ENCODE assay signal across 29 cellular contexts in genomic region chr5:174811438-174811837, GRCh38.
"Had no signal": no experiment of that assay in that cellular context is flagged by ENCODE, and none has a peak within 500 bp of the region (broad histone marks: within the 10 kb centered on the region; RNA-seq: fewer than 3 reads in every experiment).

No MANE protein-coding gene starts in this region.

- H3K4me3 ChIP-seq: adrenal gland, ascending aorta, body of pancreas, breast epithelium, cardiac muscle cell had no signal

- DNase-seq: activated effector memory CD4-positive, alpha-beta T cell treated with anti-CD3 and anti-CD28 coated beads, Interleukin-2, amount 50 U/mL, for 16 hours; activated effector memory CD4-positive, alpha-beta T cell treated with Interleukin-2 at 50 U/mL for 16 hours; activated gamma-delta T cell; activated gamma-delta T cell treated with Interleukin-2 at 50 U/mL for 16 hours; activated naive CD4-positive, alpha-beta T cell; activated naive CD4-positive, alpha-beta T cell treated with anti-CD3 and anti-CD28 coated beads for 36 hours; activated naive CD4-positive, alpha-beta T cell treated with anti-CD3 and anti-CD28 coated beads, Interleukin-2, amount 10 ng/mL, durations not matched to agents 7 days and 5 days; activated naive CD4-positive, alpha-beta T cell treated with anti-CD3 and anti-CD28 coated beads, Interleukin-2, amount 50 U/mL, for 16 hours; activated naive CD4-positive, alpha-beta T cell treated with Interleukin-2 at 50 U/mL for 16 hours; activated naive CD8-positive, alpha-beta T cell treated with anti-CD3 and anti-CD28 coated beads for 36 hours; activated naive CD8-positive, alpha-beta T cell treated with anti-CD3 and anti-CD28 coated beads, Interleukin-2, amount 10 ng/mL, durations not matched to agents 7 days and 5 days; activated naive CD8-positive, alpha-beta T cell treated with anti-CD3 and anti-CD28 coated beads, Interleukin-2, amount 50 U/mL, for 24 hours; activated T-cell treated with anti-CD3 and anti-CD28 coated beads, Interleukin-2, amount 50 U/mL, for 1 hour; activated T-cell treated with anti-CD3 and anti-CD28 coated beads, Interleukin-2, amount 50 U/mL, for 24 hours; activated T-cell treated with anti-CD3 and anti-CD28 coated beads, Interleukin-2, amount 50 U/mL, for 4 hours; activated T-cell treated with anti-CD3 and anti-CD28 coated beads, Interleukin-2, amount 50 U/mL, for 48 hours; activated T-cell treated with anti-CD3 and anti-CD28 coated beads, Interleukin-2, amount 50 U/mL, for 72 hours; adrenal gland; amniotic stem cell; amygdala; anterior cingulate cortex; aorta; body of pancreas; brain microvascular endothelial cell; central memory CD4-positive, alpha-beta T cell; cerebellar nuclear complex had no signal

- H3K9me3 ChIP-seq: adrenal gland, body of pancreas had no signal

- H3K27me3 ChIP-seq: adrenal gland, ascending aorta, body of pancreas, brain microvascular endothelial cell, breast epithelium, cardiac muscle cell had no signal

- H3K36me3 ChIP-seq: adrenal gland, ascending aorta, brain microvascular endothelial cell, breast epithelium, cardiac muscle cell had no signal

- H3K4me1 ChIP-seq: adrenal gland, ascending aorta, body of pancreas, breast epithelium had no signal

- H3K27ac ChIP-seq: adrenal gland, ascending aorta, body of pancreas, brain microvascular endothelial cell, breast epithelium, cardiac muscle cell had no signal
